In the genomic region with DNA sequence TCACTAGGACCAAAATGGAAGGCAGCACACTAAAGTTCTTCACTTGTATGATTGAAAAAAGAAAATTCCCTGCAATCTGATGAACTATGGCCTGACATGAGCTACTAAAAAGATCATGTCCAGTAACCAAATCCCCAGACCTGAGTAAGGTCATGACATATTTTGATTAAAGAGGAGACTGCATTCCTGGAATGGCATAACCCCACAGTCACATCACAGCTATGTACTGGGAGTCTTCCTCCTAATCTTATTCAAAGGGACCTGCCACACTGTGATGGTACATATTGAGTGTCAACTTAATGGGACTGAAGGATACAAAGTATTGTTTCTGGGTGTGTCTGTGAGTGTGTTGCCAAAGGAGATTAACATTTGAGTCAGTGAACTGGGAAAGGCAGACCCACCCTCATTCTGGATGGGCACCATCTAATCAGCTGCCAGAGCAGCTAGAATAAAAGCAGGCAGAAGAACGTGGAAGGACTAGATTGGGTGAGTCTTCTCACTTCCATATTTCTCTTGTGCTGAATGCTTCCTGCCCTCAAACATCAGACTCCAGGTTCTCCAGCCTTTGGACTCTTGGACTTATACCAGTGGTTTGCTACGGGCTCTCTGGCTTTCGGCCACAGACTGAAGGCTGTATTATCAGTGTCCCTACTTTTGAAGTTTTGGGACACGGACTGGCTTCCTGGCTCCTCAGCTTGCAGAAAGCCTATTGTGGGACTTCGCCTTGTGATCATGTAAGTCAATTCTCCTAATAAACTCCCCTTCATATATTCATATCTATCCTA, we compare ENCODE assay signal across 31 cellular contexts.
"Had no signal": no experiment of that assay in that cellular context is flagged by ENCODE, and none has a peak within 500 bp of the region (broad histone marks: within the 10 kb centered on the region; RNA-seq: fewer than 3 reads in every experiment).

No MANE protein-coding gene starts in this region.

- H3K36me3 Mint-ChIP-seq: memory B cell; mesothelial cell of epicardium; naive thymus-derived CD4-positive, alpha-beta T cell; neural progenitor cell; stimulated activated memory B cell treated with anti-CD40 and anti-IgM and Interleukin-4, amounts not matched to agents 10 μg/mL and 1 μg/mL and 100 μg/mL, for 72 hours had no signal

- H3K4me3 Mint-ChIP-seq: dendritic cell treated with granulocyte-macrophage colony-stimulating factor and Interleukin-4, amounts not matched to agents 40 ng/mL and 50 ng/mL, for 4 days; endodermal cell; memory B cell; mesothelial cell of epicardium; naive thymus-derived CD4-positive, alpha-beta T cell; nephron; neural progenitor cell; stimulated activated memory B cell treated with anti-CD40 and anti-IgM and Interleukin-4, amounts not matched to agents 10 μg/mL and 1 μg/mL and 100 μg/mL, for 72 hours had no signal

- H3K9me3 ChIP-seq: colonic mucosa, gastrocnemius medialis, mucosa of descending colon, prostate gland, right atrium auricular region, sigmoid colon, testis, tibial artery, upper lobe of left lung had no signal

- H2AFZ ChIP-seq: neural progenitor cell had no signal

- H3K9ac ChIP-seq: neural progenitor cell had no signal

- ATAC-seq: esophagus mucosa; gastrocnemius medialis; left ventricle myocardium superior; mucosa of descending colon; naive thymus-derived CD4-positive, alpha-beta T cell; stimulated activated memory B cell treated with anti-CD40 and anti-IgM and Interleukin-4, amounts not matched to agents 10 μg/mL and 1 μg/mL and 100 μg/mL, for 72 hours; stimulated activated naive CD8-positive, alpha-beta T cell treated with anti-CD3 and anti-CD28 coated beads, Interleukin-15, Interleukin-2, amounts not matched to agents 100 U/mL and 50 U/mL, for 24 hours had no signal

- H3K36me3 ChIP-seq: colonic mucosa, gastrocnemius medialis, neural progenitor cell, prostate gland, right atrium auricular region, sigmoid colon, spleen, tibial artery, upper lobe of left lung had no signal

- H3K4me2 ChIP-seq: neural progenitor cell had no signal

- H3K4me3 ChIP-seq: colonic mucosa, gastrocnemius medialis, lung, mucosa of descending colon, neural progenitor cell, prostate gland, right atrium auricular region, sigmoid colon, skin epidermis, spleen, testis, tibial artery, upper lobe of left lung had no signal

- H3K27me3 ChIP-seq: colonic mucosa, gastrocnemius medialis, neural progenitor cell, right atrium auricular region, sigmoid colon, spleen, testis, tibial artery, upper lobe of left lung had no signal

- H3K4me1 ChIP-seq: colonic mucosa, gastrocnemius medialis, neural progenitor cell, prostate gland, right atrium auricular region, spleen, testis, upper lobe of left lung had no signal

- H3K27ac ChIP-seq: colonic mucosa, epithelial cell of prostate, gastrocnemius medialis, neural progenitor cell, prostate gland, right atrium auricular region, sigmoid colon, skin epidermis, spleen, testis, tibial artery, upper lobe of left lung had no signal

- H3K27ac Mint-ChIP-seq: dendritic cell treated with granulocyte-macrophage colony-stimulating factor and Interleukin-4, amounts not matched to agents 40 ng/mL and 50 ng/mL, for 4 days; endodermal cell; memory B cell; mesothelial cell of epicardium; naive thymus-derived CD4-positive, alpha-beta T cell; nephron; neural progenitor cell; stimulated activated memory B cell treated with anti-CD40 and anti-IgM and Interleukin-4, amounts not matched to agents 10 μg/mL and 1 μg/mL and 100 μg/mL, for 72 hours had no signal

- H3K9me3 Mint-ChIP-seq: endodermal cell had no signal

- H3K27me3 Mint-ChIP-seq: dendritic cell treated with granulocyte-macrophage colony-stimulating factor and Interleukin-4, amounts not matched to agents 40 ng/mL and 50 ng/mL, for 4 days; memory B cell; stimulated activated memory B cell treated with anti-CD40 and anti-IgM and Interleukin-4, amounts not matched to agents 10 μg/mL and 1 μg/mL and 100 μg/mL, for 72 hours had no signal

- H3K4me1 Mint-ChIP-seq: memory B cell; mesothelial cell of epicardium; naive thymus-derived CD4-positive, alpha-beta T cell; nephron; neural progenitor cell; stimulated activated memory B cell treated with anti-CD40 and anti-IgM and Interleukin-4, amounts not matched to agents 10 μg/mL and 1 μg/mL and 100 μg/mL, for 72 hours had no signal

- DNase-seq: colonic mucosa; effector CD8-positive, alpha-beta T cell; endodermal cell; foreskin fibroblast; gastrocnemius medialis; head of caudate nucleus; kidney; left cardiac atrium; left ventricle myocardium superior; mucosa of descending colon; naive thymus-derived CD4-positive, alpha-beta T cell; sigmoid colon; spleen; stimulated activated CD4-positive, alpha-beta T cell treated with anti-CD3 and anti-CD28 coated beads, Interleukin-4, amount 100 ng/mL, for 4 hours; stimulated activated naive CD8-positive, alpha-beta T cell treated with anti-CD3 and anti-CD28 coated beads, Interleukin-15, Interleukin-2, amounts not matched to agents 100 U/mL and 50 U/mL, for 24 hours; substantia nigra; testis; tibial artery; upper lobe of left lung had no signal
